Comparison of ENCODE assay signal across 9 cellular contexts in genomic region chr1:11645670-11646265, GRCh38. TPM values are rescaled to one million over a fixed set of nuclear protein-coding genes. Genes with fewer than 3 reads are reported as not detected.
DNase-seq lines count a peak whose midpoint lies in the region; ATAC-seq, FAIRE-seq and TF ChIP-seq lines count a peak whose summit lies in the region.
"Had no signal": no experiment of that assay in that cellular context is flagged by ENCODE, and none has a peak within 500 bp of the region (broad histone marks: within the 10 kb centered on the region; RNA-seq: fewer than 3 reads in every experiment).

No MANE protein-coding gene starts in this region.

- H3K4me3 Mint-ChIP-seq in activated T-helper 17 cell treated with anti-CD3 and anti-CD28 coated beads, Interleukin-2, amount 50 U/mL, for 72 hours: no peak overlapping the region

- peaks cover 2% of the 10 kb centered on the region for H3K4me1 Mint-ChIP-seq in activated T-helper 17 cell treated with anti-CD3 and anti-CD28 coated beads, Interleukin-2, amount 50 U/mL, for 72 hours

- in situ Hi-C loops in transverse colon (cut with MboI; ENCODE audit: low pct_ligation_motif_present in 1 of 4, low pct_unique_long_range_greater_than_20kb in 1 of 4, low sequenced_read_pairs in 3 of 4): loop anchor here (10.0 to 25.0 kb wide), 5 partner anchors 308 to 608 kb away; partner anchors contain the start of gene MASP2 (in 2 of the 4)

- no peaks in the 10 kb centered on the region for H3K36me3 Mint-ChIP-seq in activated T-helper 17 cell treated with anti-CD3 and anti-CD28 coated beads, Interleukin-2, amount 50 U/mL, for 72 hours (ENCODE audit: low read depth)

- peak; percentile 72 for DNase-seq in DMS114 treated with DMSO at 0.1 percent for 48 hours (lab: John Stamatoyannopoulos, UW; ENCODE audit: unreplicated experiment)
- peak; percentile 60 for DNase-seq in LoVo (ENCODE audit: low spot score)
- peak; percentile 70 to 86 for DNase-seq in SHP77 (lab: John Stamatoyannopoulos, UW)
- DNase-seq in foreskin melanocyte: peak; percentile 53
- peak; percentile 60 to 93 (median 78) for DNase-seq in pancreas
- DNase-seq in transverse colon: peak; percentile 82

- no peak for TF ChIP-seq EP300 in transverse colon (IDR thresholded peaks at IDR 0.05; ENCODE audit: low read depth)

- WGBS in pancreas, 2 donors: 37 to 44% methylated on average over 8 of the region's 8 CpGs
- 0 to 21% methylated on average over 3 to 8 of the region's 8 CpGs for WGBS in transverse colon (ENCODE audit: low coverage in 1 of 2), 2 donors

- H3K36me3 ChIP-seq in pancreas (no peaks in the 10 kb centered on the region), transverse colon (no peaks in the 10 kb centered on the region)

- H3K27me3 Mint-ChIP-seq in activated T-helper 17 cell treated with anti-CD3 and anti-CD28 coated beads, Interleukin-2, amount 50 U/mL, for 72 hours: no peaks in the 10 kb centered on the region

- H3K9me3 Mint-ChIP-seq in activated T-helper 17 cell treated with anti-CD3 and anti-CD28 coated beads, Interleukin-2, amount 50 U/mL, for 72 hours: no peaks in the 10 kb centered on the region

- peaks cover 5 to 17% (median 6%) of the 10 kb centered on the region in 3 donors for H3K4me1 ChIP-seq in pancreas
- H3K4me1 ChIP-seq in transverse colon: peaks cover 10 to 29% (median 24%) of the 10 kb centered on the region in 4 donors

- H3K9me3 ChIP-seq in pancreas (no peaks in the 10 kb centered on the region), transverse colon (no peaks in the 10 kb centered on the region)

- H3K27ac ChIP-seq in pancreas: no peak overlapping the region
- no peak overlapping the region for H3K27ac ChIP-seq in transverse colon

- H3K27me3 ChIP-seq in pancreas (no peaks in the 10 kb centered on the region), transverse colon (peaks cover 43% of the 10 kb centered on the region)

- H3K4me3 ChIP-seq in pancreas (no peak overlapping the region), transverse colon (no peak overlapping the region)

- H3K27ac Mint-ChIP-seq in activated T-helper 17 cell treated with anti-CD3 and anti-CD28 coated beads, Interleukin-2, amount 50 U/mL, for 72 hours: no peak overlapping the region

- intact Hi-C loops in pancreas (cut with DNase I): loop anchor here in 2 of 3 donors (10.0 kb wide), 4 partner anchors 311 to 611 kb away; no protein-coding TSS in a partner anchor
- intact Hi-C loops in transverse colon (cut with DNase I; ENCODE audit: low total_unique reads): no loop called here

- no peak for TF ChIP-seq POLR2A in transverse colon (IDR thresholded peaks at IDR 0.05)

- peak; percentile 67 for ATAC-seq in activated T-helper 17 cell treated with anti-CD3 and anti-CD28 coated beads, Interleukin-2, amount 50 U/mL, for 72 hours (replicated peaks)
- ATAC-seq in pancreas (peak in 2 of 4 donors; percentile 32 to 37), GM18498 (IDR thresholded peaks at IDR 0.05; ENCODE audit: unreplicated experiment) (no peak)

- FAIRE-seq in pancreas (lab: Jason Lieb, UNC): no peak
- FAIRE-seq: TTC549 had no signal

- TF ChIP-seq CTCF in pancreas (IDR thresholded peaks at IDR 0.05) (peak; percentile 54 to 72 (median 62)), transverse colon (IDR thresholded peaks at IDR 0.05) (peak; percentile 56 to 73 (median 66))

RNA-seq across cellular contexts. Expression of gene FBXO2, which starts 8.5 kb away (rescaled TPM):
- 1 to 10 TPM; 1.3 to 4.0 TPM for total RNA-seq in activated T-helper 17 cell treated with anti-CD3 and anti-CD28 coated beads, Interleukin-2, amount 50 U/mL, for 72 hours
- total RNA-seq in pancreas (10 to 100 TPM; 27.5 to 75.6 (median 43.7) TPM), transverse colon (1 to 10 TPM in 1 of 4 donors, under 1 TPM in 1, not detected in 2; 0.82 to 3.7 TPM)
- 10 to 100 TPM; 25.3 to 58.6 TPM for polyA plus RNA-seq in pancreas

RNA-seq across cellular contexts. Expression of gene FBXO44, which starts 8.9 kb away (rescaled TPM):
- total RNA-seq in activated T-helper 17 cell treated with anti-CD3 and anti-CD28 coated beads, Interleukin-2, amount 50 U/mL, for 72 hours: 10 to 100 TPM; 13.8 to 21.7 TPM
- total RNA-seq in pancreas (10 to 100 TPM; 12.1 to 19.0 (median 14.8) TPM), transverse colon (10 to 100 TPM in 2 of 4 donors, 1 to 10 TPM in 2; 3.2 to 10.5 (median 6.9) TPM)
- polyA plus RNA-seq in pancreas: 10 to 100 TPM; 36.9 to 54.6 TPM

RNA-seq across cellular contexts. Expression of gene FBXO6, which starts 18.2 kb away (rescaled TPM):
- 1 to 10 TPM; 2.0 to 6.2 TPM for total RNA-seq in activated T-helper 17 cell treated with anti-CD3 and anti-CD28 coated beads, Interleukin-2, amount 50 U/mL, for 72 hours
- total RNA-seq in pancreas (1 to 10 TPM; 4.8 to 8.0 (median 6.9) TPM), transverse colon (1 to 10 TPM; 4.4 to 8.9 (median 5.2) TPM)
- polyA plus RNA-seq in pancreas: 1 to 10 TPM; 7.7 TPM

RNA-seq across cellular contexts. Expression of gene MAD2L2, which starts 35.2 kb away (rescaled TPM):
- total RNA-seq in activated T-helper 17 cell treated with anti-CD3 and anti-CD28 coated beads, Interleukin-2, amount 50 U/mL, for 72 hours: 10 to 100 TPM; 63.1 to 63.3 TPM
- 10 to 100 TPM; 15.6 to 23.7 (median 20.2) TPM for total RNA-seq in pancreas
- 10 to 100 TPM; 24.5 to 27.0 TPM for polyA plus RNA-seq in pancreas
- 10 to 100 TPM in 1 of 4 donors, 1 to 10 TPM in 3; 5.2 to 11.4 (median 7.1) TPM for total RNA-seq in transverse colon

RNA-seq across cellular contexts. Expression of gene DRAXIN, which starts 45.7 kb away (rescaled TPM):
- total RNA-seq in activated T-helper 17 cell treated with anti-CD3 and anti-CD28 coated beads, Interleukin-2, amount 50 U/mL, for 72 hours: under 1 TPM; 0.04 to 0.13 TPM
- total RNA-seq in pancreas: under 1 TPM in 5 of 6 donors, not detected in 1; 0.03 to 0.09 (median 0.03) TPM
- under 1 TPM; under 0.01 TPM for polyA plus RNA-seq in pancreas
- under 1 TPM in 2 of 4 donors, not detected in 2; 0.14 to 0.16 TPM for total RNA-seq in transverse colon

Comparison
In these comparisons a context has a peak if more than half of its experiments do, and no peak if none do; other contexts are left out.
1. RNA of gene FBXO2, which starts 8.5 kb away (total RNA-seq): 27.5 to 75.6 TPM in pancreas; 1.3 to 4.0 TPM in activated T-helper 17 cell treated with anti-CD3 and anti-CD28 coated beads, Interleukin-2, amount 50 U/mL, for 72 hours and 0.82 to 3.7 TPM in transverse colon; every median in the first group is over 4 times any median in the second.
2. Peak in every context shown above with its lines, with median percentiles within 50 percentile points of each other: DNase-seq.